In the genomic region with DNA sequence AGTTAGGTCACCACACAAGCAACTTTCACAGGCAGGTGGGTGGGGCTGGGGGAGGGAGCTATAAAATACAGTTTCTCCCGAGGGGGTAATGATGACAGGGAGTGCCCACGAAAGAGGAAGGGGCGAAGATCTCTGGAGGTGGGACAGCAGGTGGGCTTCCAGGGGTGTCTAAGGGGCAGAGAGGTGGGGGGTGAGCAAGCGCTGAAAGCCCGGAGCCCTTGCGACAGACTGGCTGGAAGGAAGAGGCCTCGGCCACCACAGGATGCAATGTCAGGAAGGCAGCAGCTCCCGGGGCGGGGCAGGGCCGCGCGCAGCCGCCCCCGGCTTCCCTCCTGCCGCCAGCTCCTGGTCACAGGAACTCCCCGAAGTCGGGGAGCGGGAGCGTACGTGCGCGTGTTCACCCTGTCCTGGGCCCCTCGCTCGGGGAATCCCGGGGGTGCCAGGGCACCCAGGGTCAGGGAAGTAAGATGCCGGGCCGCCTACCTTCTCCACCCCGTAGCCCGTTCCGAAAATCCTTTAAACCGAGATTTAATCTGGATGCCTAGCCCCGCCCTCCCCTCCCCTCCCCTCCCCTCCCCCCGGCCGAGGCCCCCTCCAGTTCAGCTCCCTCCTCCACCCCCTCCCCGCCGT, we compare ENCODE assay signal across 8 cellular contexts.
A peak's percentile ranks its signal among the peaks of the same experiment; 100 is the strongest.
DNase-seq lines count a peak whose midpoint lies in the region; ATAC-seq, FAIRE-seq and TF ChIP-seq lines count a peak whose summit lies in the region.

No MANE protein-coding gene starts in this region.

- TF ChIP-seq POLR2A in esophagus squamous epithelium (IDR thresholded peaks at IDR 0.05) (peak in 2 of 4 donors; percentile 16 to 26), tibial nerve (IDR thresholded peaks at IDR 0.05) (peak in 1 of 2 donors; percentile 12)

- intact Hi-C loops in esophagus squamous epithelium (cut with DNase I), result no loop called here

- CTCF ChIA-PET in activated CD8-positive, alpha-beta memory T cell treated with anti-CD3 and anti-CD28 coated beads, Interleukin-2, amount 10 ng/mL, durations not matched to agents 7 days and 5 days (lab: Charles Lee), result interaction anchor here (1.1 to 2.1 kb wide), 4 partner anchors 25 to 132 kb away, joined by 3 to 8 read pairs (median 4); no protein-coding TSS in a partner anchor

- peaks cover 16% of the 10 kb centered on the region for H3K36me3 Mint-ChIP-seq in activated CD8-positive, alpha-beta memory T cell treated with anti-CD3 and anti-CD28 coated beads, Interleukin-2, amount 10 ng/mL, durations not matched to agents 7 days and 5 days
- no peaks in the 10 kb centered on the region for H3K36me3 Mint-ChIP-seq in natural killer cell treated with Interleukin-12 subunit alpha and Interleukin-12 subunit beta and Interleukin-15 and Interleukin-18, amount 100 ng/mL, for 72 hours

- no peaks in the 10 kb centered on the region for H3K27me3 ChIP-seq in esophagus squamous epithelium
- no peaks in the 10 kb centered on the region for H3K27me3 ChIP-seq in tibial nerve

- TF ChIP-seq CTCF in esophagus squamous epithelium (IDR thresholded peaks at IDR 0.05), result no peak
- no peak for TF ChIP-seq CTCF in tibial nerve (IDR thresholded peaks at IDR 0.05)

- 5 to 14% methylated on average over 6 to 8 of the region's 36 CpGs for WGBS in esophagus squamous epithelium, 2 donors
- 8 to 12% methylated on average over 10 to 16 of the region's 36 CpGs for whole genome bisulfite sequencing in tibial nerve, 2 donors

- H3K27me3 Mint-ChIP-seq in activated CD8-positive, alpha-beta memory T cell treated with anti-CD3 and anti-CD28 coated beads, Interleukin-2, amount 10 ng/mL, durations not matched to agents 7 days and 5 days, result no peaks in the 10 kb centered on the region
- H3K27me3 Mint-ChIP-seq in natural killer cell treated with Interleukin-12 subunit alpha and Interleukin-12 subunit beta and Interleukin-15 and Interleukin-18, amount 100 ng/mL, for 72 hours, result no peaks in the 10 kb centered on the region

- FAIRE-seq in GM19239 (lab: Jason Lieb, UNC), result peak; percentile 64
- no peak for FAIRE-seq in RCC 7860 (lab: Jason Lieb, UNC)

- H3K27ac Mint-ChIP-seq in activated CD8-positive, alpha-beta memory T cell treated with anti-CD3 and anti-CD28 coated beads, Interleukin-2, amount 10 ng/mL, durations not matched to agents 7 days and 5 days, result peak overlapping the region; percentile 85
- peak overlapping the region; percentile 62 to 91 for H3K27ac Mint-ChIP-seq in natural killer cell treated with Interleukin-12 subunit alpha and Interleukin-12 subunit beta and Interleukin-15 and Interleukin-18, amount 100 ng/mL, for 72 hours

- H3K4me1 ChIP-seq in esophagus squamous epithelium, result peaks cover 70 to 95% (median 84%) of the 10 kb centered on the region in 3 donors
- H3K4me1 ChIP-seq in tibial nerve, result peaks cover 0 to 91% (median 56%) of the 10 kb centered on the region in 4 donors

- H3K27ac ChIP-seq in esophagus squamous epithelium (peak overlapping the region; percentile 71 to 88 (median 80)), tibial nerve (peak overlapping the region; percentile 58 to 91 (median 68))

- peaks cover 0 to 16% (median 0%) of the 10 kb centered on the region in 3 donors for H3K36me3 ChIP-seq in esophagus squamous epithelium
- no peaks in the 10 kb centered on the region for H3K36me3 ChIP-seq in tibial nerve

- peak overlapping the region; percentile 76 for H3K4me3 Mint-ChIP-seq in activated CD8-positive, alpha-beta memory T cell treated with anti-CD3 and anti-CD28 coated beads, Interleukin-2, amount 10 ng/mL, durations not matched to agents 7 days and 5 days
- H3K4me3 Mint-ChIP-seq in natural killer cell treated with Interleukin-12 subunit alpha and Interleukin-12 subunit beta and Interleukin-15 and Interleukin-18, amount 100 ng/mL, for 72 hours, result peak overlapping the region; percentile 73

- H3K9me3 ChIP-seq in esophagus squamous epithelium (no peaks in the 10 kb centered on the region), tibial nerve (no peaks in the 10 kb centered on the region)

- peaks cover 54% of the 10 kb centered on the region for H3K4me1 Mint-ChIP-seq in activated CD8-positive, alpha-beta memory T cell treated with anti-CD3 and anti-CD28 coated beads, Interleukin-2, amount 10 ng/mL, durations not matched to agents 7 days and 5 days
- peaks cover 52 to 54% of the 10 kb centered on the region in 2 donors for H3K4me1 Mint-ChIP-seq in natural killer cell treated with Interleukin-12 subunit alpha and Interleukin-12 subunit beta and Interleukin-15 and Interleukin-18, amount 100 ng/mL, for 72 hours (ENCODE audit: low read depth in 2 of 2)

- peak; percentile 21 for ATAC-seq in activated CD8-positive, alpha-beta memory T cell treated with anti-CD3 and anti-CD28 coated beads, Interleukin-2, amount 10 ng/mL, durations not matched to agents 7 days and 5 days
- ATAC-seq in natural killer cell treated with Interleukin-12 subunit alpha and Interleukin-12 subunit beta and Interleukin-15 and Interleukin-18, amount 100 ng/mL, for 72 hours, result peak; percentile 53 to 80

- DNase-seq in AG20443 (ENCODE audit: low spot score), result peak; percentile 92
- DNase-seq in GM19239 (ENCODE audit: insufficient read length, low spot score), result peak; percentile 53
- peak; percentile 21 for DNase-seq in LHCN-M2 (ENCODE audit: low read depth)
- DNase-seq in activated CD8-positive, alpha-beta memory T cell treated with anti-CD3 and anti-CD28 coated beads, Interleukin-2, amount 10 ng/mL, durations not matched to agents 7 days and 5 days, result peak; percentile 71
- DNase-seq in esophagus squamous epithelium (lab: John Stamatoyannopoulos, UW), result no peak
- DNase-seq in natural killer cell treated with Interleukin-12 subunit alpha and Interleukin-12 subunit beta and Interleukin-15 and Interleukin-18, amount 100 ng/mL, for 72 hours (ENCODE audit: low spot score), result peak; percentile 86
- no peak for DNase-seq in tibial nerve (ENCODE audit: low spot score in 2 of 2)
- DNase-seq in RCC 7860 (ENCODE audit: low spot score), result no peak

- TF ChIP-seq EP300 in tibial nerve (IDR thresholded peaks at IDR 0.05), result peak in 1 of 2 donors; percentile 46

- H3K4me3 ChIP-seq in esophagus squamous epithelium (peak overlapping the region; percentile 49 to 81 (median 54)), tibial nerve (peak overlapping the region; percentile 37 to 55 (median 47))

- no peaks in the 10 kb centered on the region for H3K9me3 Mint-ChIP-seq in activated CD8-positive, alpha-beta memory T cell treated with anti-CD3 and anti-CD28 coated beads, Interleukin-2, amount 10 ng/mL, durations not matched to agents 7 days and 5 days (ENCODE audit: low read depth)
- H3K9me3 Mint-ChIP-seq in natural killer cell treated with Interleukin-12 subunit alpha and Interleukin-12 subunit beta and Interleukin-15 and Interleukin-18, amount 100 ng/mL, for 72 hours, result no peaks in the 10 kb centered on the region

Comparison
In these comparisons a context has a peak if more than half of its experiments do, and no peak if none do; other contexts are left out.
1. DNase-seq: peak in AG20443 (single experiment), GM19239 (single experiment), LHCN-M2 (single experiment), activated CD8-positive, alpha-beta memory T cell treated with anti-CD3 and anti-CD28 coated beads, Interleukin-2, amount 10 ng/mL, durations not matched to agents 7 days and 5 days (single experiment) and natural killer cell treated with Interleukin-12 subunit alpha and Interleukin-12 subunit beta and Interleukin-15 and Interleukin-18, amount 100 ng/mL, for 72 hours (single experiment); none in esophagus squamous epithelium (single experiment), tibial nerve (0 of 2) and RCC 7860 (single experiment).